In the genomic region with DNA sequence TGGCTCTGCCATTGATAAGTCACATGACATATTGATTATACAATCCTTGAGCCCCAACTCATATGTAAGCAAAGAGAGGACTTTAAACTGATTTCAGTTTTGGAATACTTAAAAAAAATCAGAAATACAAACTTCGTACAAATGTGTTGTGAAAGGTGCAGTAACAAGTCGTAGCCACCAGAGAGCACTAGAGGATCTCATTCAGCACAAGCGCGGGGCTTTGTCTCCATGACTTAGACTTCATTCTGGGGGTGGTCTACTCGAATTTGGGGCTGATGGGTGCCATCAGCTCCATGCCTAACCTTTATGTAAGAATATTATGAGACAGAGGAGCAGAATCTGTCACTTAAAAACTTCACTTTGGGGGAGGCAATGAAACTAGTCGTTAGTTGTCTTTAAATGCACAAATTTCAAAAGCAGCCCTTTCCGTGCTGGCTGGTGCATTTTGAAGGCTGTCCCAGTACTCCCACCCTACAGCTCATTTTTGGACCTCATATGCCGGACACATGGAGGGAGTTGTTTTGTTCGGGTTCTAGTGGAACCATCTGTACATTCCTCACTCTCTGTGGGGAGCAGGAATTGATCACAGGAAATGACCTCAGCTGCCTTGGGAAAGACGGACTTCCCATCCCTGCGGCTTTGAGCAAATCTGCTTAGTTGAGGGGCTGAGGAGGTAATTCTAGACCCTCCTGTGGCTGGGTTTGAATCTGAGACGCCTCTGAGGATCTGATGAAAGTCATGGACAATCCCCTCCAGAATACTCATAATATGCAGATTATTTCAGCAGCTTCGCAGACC, we compare ENCODE assay signal across 8 cellular contexts. TPM values are rescaled to one million over a fixed set of nuclear protein-coding genes. Genes with fewer than 3 reads are reported as not detected.
DNase-seq lines count a peak whose midpoint lies in the region; ATAC-seq and TF ChIP-seq lines count a peak whose summit lies in the region.

No MANE protein-coding gene starts in this region.

- no peaks in the 10 kb centered on the region for H3K9me3 ChIP-seq in OCI-LY3 (ENCODE audit: insufficient read depth, low read length)
- H3K9me3 ChIP-seq in neutrophil: no peaks in the 10 kb centered on the region

- peak overlapping the region; percentile 38 for H3K9ac ChIP-seq in OCI-LY3 (ENCODE audit: low read length)

- no peaks in the 10 kb centered on the region for H4K20me1 ChIP-seq in OCI-LY3 (ENCODE audit: insufficient read depth, low read length)

- no peaks in the 10 kb centered on the region for H3K79me2 ChIP-seq in OCI-LY3 (ENCODE audit: low read length)

- H3K4me1 Mint-ChIP-seq in activated T-cell treated with anti-CD3 and anti-CD28 coated beads, Interleukin-2, amount 50 U/mL, for 24 hours (ENCODE audit: low read depth): peaks cover 14% of the 10 kb centered on the region

- peak overlapping the region; percentile 89 for H3K4me2 ChIP-seq in OCI-LY3 (ENCODE audit: low read length)

- H3K36me3 Mint-ChIP-seq in activated T-cell treated with anti-CD3 and anti-CD28 coated beads, Interleukin-2, amount 50 U/mL, for 24 hours (ENCODE audit: low read depth): no peaks in the 10 kb centered on the region

- ATAC-seq in HG02884 (IDR thresholded peaks at IDR 0.05; ENCODE audit: unreplicated experiment): no peak
- ATAC-seq in GM21528 (IDR thresholded peaks at IDR 0.05; ENCODE audit: low FRiP score, unreplicated experiment): no peak

- H3K27me3 ChIP-seq in OCI-LY3 (ENCODE audit: low read depth, low read length): peaks cover 20% of the 10 kb centered on the region
- H3K27me3 ChIP-seq in neutrophil: peaks cover 59% of the 10 kb centered on the region

- H3K27me3 Mint-ChIP-seq in activated T-cell treated with anti-CD3 and anti-CD28 coated beads, Interleukin-2, amount 50 U/mL, for 24 hours: peaks cover 58% of the 10 kb centered on the region

- peaks cover 12% of the 10 kb centered on the region for H3K4me1 ChIP-seq in OCI-LY3 (ENCODE audit: low read length)
- peaks cover 4 to 12% of the 10 kb centered on the region in 2 experiments for H3K4me1 ChIP-seq in neutrophil (ENCODE audit: control insufficient read depth in 1 of 2, insufficient read depth in 1 of 2, low read depth in 1 of 2, low read length in 1 of 2)

- peak overlapping the region; percentile 92 for H2AFZ ChIP-seq in OCI-LY3 (ENCODE audit: low read depth, low read length)

- H3K27ac ChIP-seq in OCI-LY3 (ENCODE audit: low read length) (no peak overlapping the region), neutrophil (no peak overlapping the region)

- H3K9me3 Mint-ChIP-seq in activated T-cell treated with anti-CD3 and anti-CD28 coated beads, Interleukin-2, amount 50 U/mL, for 24 hours: no peaks in the 10 kb centered on the region

- H3K4me3 Mint-ChIP-seq in activated T-cell treated with anti-CD3 and anti-CD28 coated beads, Interleukin-2, amount 50 U/mL, for 24 hours: peak overlapping the region; percentile 28

- H3K4me3 ChIP-seq in OCI-LY3 (ENCODE audit: low read length): peak overlapping the region; percentile 72
- H3K4me3 ChIP-seq in fibroblast of the aortic adventitia (ENCODE audit: low read depth, low read length): peak overlapping the region; percentile 57
- H3K4me3 ChIP-seq in neutrophil (ENCODE audit: low read depth in 1 of 2, low read length in 1 of 2): no peak overlapping the region

- TF ChIP-seq CTCF in OCI-LY3 (IDR thresholded peaks at IDR 0.05; ENCODE audit: low read depth, low read length): peak; percentile 92
- TF ChIP-seq CTCF in fibroblast of the aortic adventitia (IDR thresholded peaks at IDR 0.05; ENCODE audit: insufficient read depth, low read length): peak; percentile 85
- TF ChIP-seq CTCF in neutrophil (IDR thresholded peaks at IDR 0.05): peak; percentile 73

- DNase-seq in D341Med (ENCODE audit: low spot score) (peak; percentile 56), HS-5 (ENCODE audit: low read depth) (peak; percentile 82), fibroblast of the aortic adventitia (ENCODE audit: low read depth) (peak; percentile 86)
- peak; percentile 42 for DNase-seq in activated T-cell treated with anti-CD3 and anti-CD28 coated beads, Interleukin-2, amount 50 U/mL, for 24 hours

- no peak overlapping the region for H3K27ac Mint-ChIP-seq in activated T-cell treated with anti-CD3 and anti-CD28 coated beads, Interleukin-2, amount 50 U/mL, for 24 hours

- H3K36me3 ChIP-seq in OCI-LY3 (replicated peaks; ENCODE audit: low read depth, low read length) (no peaks in the 10 kb centered on the region), neutrophil (no peaks in the 10 kb centered on the region)

RNA-seq across cellular contexts. Expression of a gene that starts 27.5 kb away (rescaled TPM):
- 4.8 and 19.2 TPM in 2 replicates for total RNA-seq in fibroblast of the aortic adventitia (ENCODE audit: low replicate concordance)

RNA-seq across cellular contexts. Expression of a gene that starts 49.2 kb away (rescaled TPM):
- total RNA-seq in fibroblast of the aortic adventitia (ENCODE audit: low replicate concordance): 2.8 and 2.9 TPM in 2 replicates

Comparison
In these comparisons a context has a peak if more than half of its experiments do, and no peak if none do; other contexts are left out.
1. H3K4me3 ChIP-seq: peak in OCI-LY3 (single experiment) and fibroblast of the aortic adventitia (single experiment); none in neutrophil (0 of 2).
2. Peak in every context shown above with its lines, with median percentiles within 50 percentile points of each other: DNase-seq and CTCF ChIP-seq.